In genomic region chr12:1630827-1631591, GRCh38 we compare ENCODE assay signal across 9 cellular contexts. TPM values are rescaled to one million over a fixed set of nuclear protein-coding genes. Genes with fewer than 3 reads are reported as not detected.
A peak's percentile ranks its signal among the peaks of the same experiment; 100 is the strongest.
DNase-seq lines count a peak whose midpoint lies in the region; ATAC-seq lines count a peak whose summit lies in the region.
"Had no signal": no experiment of that assay in that cellular context is flagged by ENCODE, and none has a peak within 500 bp of the region (broad histone marks: within the 10 kb centered on the region; RNA-seq: fewer than 3 reads in every experiment).

No MANE protein-coding gene starts in this region.

- no peak overlapping the region for H3K27ac ChIP-seq in iPS-20b (ENCODE audit: low read length)

- peaks cover 4% of the 10 kb centered on the region; the same call in 1 of the 2 replicates for H3K4me1 ChIP-seq in iPS-20b (ENCODE audit: insufficient read depth, low read length)

- peak overlapping the region; percentile 63 for H3K4me3 ChIP-seq in iPS-20b (ENCODE audit: low read length)

- H3K9me3 ChIP-seq in iPS-20b (ENCODE audit: insufficient read depth, low read depth, low read length), result no peaks in the 10 kb centered on the region

- peak overlapping the region; percentile 29 for H3K4me3 Mint-ChIP-seq in activated CD4-positive, alpha-beta T cell treated with anti-CD3 and anti-CD28 coated beads, Interleukin-2, amount 10 ng/mL, durations not matched to agents 24 days and 14 days
- H3K4me3 Mint-ChIP-seq in activated naive CD8-positive, alpha-beta T cell treated with anti-CD3 and anti-CD28 coated beads, Interleukin-2, amount 50 U/mL, for 24 hours, result peak overlapping the region; percentile 42
- peak overlapping the region; percentile 61 to 80 for H3K4me3 Mint-ChIP-seq in stimulated activated naive CD8-positive, alpha-beta T cell treated with anti-CD3 and anti-CD28 coated beads, Interleukin-15, amount 100 ng/mL, for 72 hours

- H3K9me3 Mint-ChIP-seq in activated CD4-positive, alpha-beta T cell treated with anti-CD3 and anti-CD28 coated beads, Interleukin-2, amount 10 ng/mL, durations not matched to agents 24 days and 14 days, result no peaks in the 10 kb centered on the region
- no peaks in the 10 kb centered on the region for H3K9me3 Mint-ChIP-seq in activated naive CD8-positive, alpha-beta T cell treated with anti-CD3 and anti-CD28 coated beads, Interleukin-2, amount 50 U/mL, for 24 hours
- H3K9me3 Mint-ChIP-seq in stimulated activated naive CD8-positive, alpha-beta T cell treated with anti-CD3 and anti-CD28 coated beads, Interleukin-15, amount 100 ng/mL, for 72 hours, result no peaks in the 10 kb centered on the region

- no peak overlapping the region for H3K27ac Mint-ChIP-seq in activated CD4-positive, alpha-beta T cell treated with anti-CD3 and anti-CD28 coated beads, Interleukin-2, amount 10 ng/mL, durations not matched to agents 24 days and 14 days
- H3K27ac Mint-ChIP-seq in activated naive CD8-positive, alpha-beta T cell treated with anti-CD3 and anti-CD28 coated beads, Interleukin-2, amount 50 U/mL, for 24 hours, result no peak overlapping the region
- H3K27ac Mint-ChIP-seq in stimulated activated naive CD8-positive, alpha-beta T cell treated with anti-CD3 and anti-CD28 coated beads, Interleukin-15, amount 100 ng/mL, for 72 hours, result no peak overlapping the region

- intact Hi-C loops in activated CD4-positive, alpha-beta T cell treated with anti-CD3 and anti-CD28 coated beads, Interleukin-2, amount 10 ng/mL, durations not matched to agents 24 days and 14 days (cut with micrococcal nuclease), result no loop called here

- no peaks in the 10 kb centered on the region for H3K36me3 ChIP-seq in iPS-20b (ENCODE audit: insufficient read depth, low read depth, low read length)

- DNase-seq in activated CD4-positive, alpha-beta T cell treated with anti-CD3 and anti-CD28 coated beads, Interleukin-2, amount 10 ng/mL, durations not matched to agents 24 days and 14 days, result no peak
- no peak for DNase-seq in activated CD4-positive, alpha-beta T cell treated with anti-CD3 and anti-CD28 coated beads, Interleukin-2, amount 50 U/mL, for 4 hours
- DNase-seq in activated naive CD8-positive, alpha-beta T cell treated with anti-CD3 and anti-CD28 coated beads, Interleukin-2, amount 50 U/mL, for 24 hours, result no peak
- no peak for DNase-seq in stimulated activated naive CD8-positive, alpha-beta T cell treated with anti-CD3 and anti-CD28 coated beads, Interleukin-15, amount 100 ng/mL, for 72 hours
- no peak for DNase-seq in germinal center (ENCODE audit: low spot score)
- DNase-seq in cerebellar cortex (ENCODE audit: low spot score), result no peak
- DNase-seq: AML-193 had no signal

- no peaks in the 10 kb centered on the region for H3K36me3 Mint-ChIP-seq in activated CD4-positive, alpha-beta T cell treated with anti-CD3 and anti-CD28 coated beads, Interleukin-2, amount 10 ng/mL, durations not matched to agents 24 days and 14 days (ENCODE audit: low read depth)
- H3K36me3 Mint-ChIP-seq in activated naive CD8-positive, alpha-beta T cell treated with anti-CD3 and anti-CD28 coated beads, Interleukin-2, amount 50 U/mL, for 24 hours (ENCODE audit: low read depth), result no peaks in the 10 kb centered on the region

- peaks cover 89% of the 10 kb centered on the region for H3K27me3 ChIP-seq in iPS-20b (ENCODE audit: insufficient read depth, low read length)

- peaks cover 81% of the 10 kb centered on the region for H3K27me3 Mint-ChIP-seq in activated CD4-positive, alpha-beta T cell treated with anti-CD3 and anti-CD28 coated beads, Interleukin-2, amount 10 ng/mL, durations not matched to agents 24 days and 14 days
- H3K27me3 Mint-ChIP-seq in activated naive CD8-positive, alpha-beta T cell treated with anti-CD3 and anti-CD28 coated beads, Interleukin-2, amount 50 U/mL, for 24 hours, result peaks cover 59% of the 10 kb centered on the region
- peaks cover 91% of the 10 kb centered on the region for H3K27me3 Mint-ChIP-seq in stimulated activated naive CD8-positive, alpha-beta T cell treated with anti-CD3 and anti-CD28 coated beads, Interleukin-15, amount 100 ng/mL, for 72 hours

- no peak for ATAC-seq in activated naive CD8-positive, alpha-beta T cell treated with anti-CD3 and anti-CD28 coated beads, Interleukin-2, amount 50 U/mL, for 24 hours
- peak; percentile 3 for ATAC-seq in stimulated activated naive CD8-positive, alpha-beta T cell treated with anti-CD3 and anti-CD28 coated beads, Interleukin-15, amount 100 ng/mL, for 72 hours
- no peak for ATAC-seq in GM21619 (IDR thresholded peaks at IDR 0.05; ENCODE audit: unreplicated experiment)

- no peak overlapping the region for H3K9ac ChIP-seq in iPS-20b (ENCODE audit: low read depth, low read length)

- peaks cover 12% of the 10 kb centered on the region for H3K4me1 Mint-ChIP-seq in activated CD4-positive, alpha-beta T cell treated with anti-CD3 and anti-CD28 coated beads, Interleukin-2, amount 10 ng/mL, durations not matched to agents 24 days and 14 days
- peaks cover 10% of the 10 kb centered on the region for H3K4me1 Mint-ChIP-seq in activated naive CD8-positive, alpha-beta T cell treated with anti-CD3 and anti-CD28 coated beads, Interleukin-2, amount 50 U/mL, for 24 hours
- peaks cover 33% of the 10 kb centered on the region for H3K4me1 Mint-ChIP-seq in stimulated activated naive CD8-positive, alpha-beta T cell treated with anti-CD3 and anti-CD28 coated beads, Interleukin-15, amount 100 ng/mL, for 72 hours

RNA-seq across cellular contexts. Expression of gene WNT5B, which starts 2.0 kb away (rescaled TPM):
- 0.76 and 0.89 TPM in 2 replicates for total RNA-seq in activated CD4-positive, alpha-beta T cell treated with anti-CD3 and anti-CD28 coated beads, Interleukin-2, amount 10 ng/mL, durations not matched to agents 24 days and 14 days

RNA-seq across cellular contexts. Expression of gene FBXL14, which starts 36.6 kb away (rescaled TPM):
- total RNA-seq in activated CD4-positive, alpha-beta T cell treated with anti-CD3 and anti-CD28 coated beads, Interleukin-2, amount 10 ng/mL, durations not matched to agents 24 days and 14 days, result 17.4 and 18.8 TPM in 2 replicates

RNA-seq across cellular contexts. Expression of gene ADIPOR2, which starts 59.9 kb away (rescaled TPM):
- 68.7 and 71.2 TPM in 2 replicates for total RNA-seq in activated CD4-positive, alpha-beta T cell treated with anti-CD3 and anti-CD28 coated beads, Interleukin-2, amount 10 ng/mL, durations not matched to agents 24 days and 14 days
